In the genomic region with DNA sequence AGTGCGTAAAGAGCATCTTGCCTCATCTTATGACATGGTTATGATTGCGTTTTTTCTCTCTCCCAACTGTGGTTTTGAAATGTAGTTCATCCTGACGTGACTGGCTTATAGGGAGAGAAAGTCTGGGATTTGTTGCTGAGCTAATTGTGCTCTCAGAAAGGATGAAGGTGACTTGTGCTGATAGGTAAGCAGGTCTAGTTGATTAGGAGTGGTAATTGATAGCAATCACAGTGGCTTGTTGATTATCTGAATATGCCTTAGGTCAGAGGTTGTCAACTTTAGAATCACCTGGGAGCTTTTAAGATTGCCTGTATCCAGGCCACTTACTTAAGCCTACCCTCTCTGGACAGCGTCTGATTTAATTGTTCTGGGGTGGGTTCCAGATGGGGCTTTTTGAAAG, we compare ENCODE assay signal across 15 cellular contexts.
A peak's percentile ranks its signal among the peaks of the same experiment; 100 is the strongest.
DNase-seq lines count a peak whose midpoint lies in the region; ATAC-seq and TF ChIP-seq lines count a peak whose summit lies in the region.
"Had no signal": no experiment of that assay in that cellular context is flagged by ENCODE, and none has a peak within 500 bp of the region (broad histone marks: within the 10 kb centered on the region; RNA-seq: fewer than 3 reads in every experiment).

No MANE protein-coding gene starts in this region.

- no peak overlapping the region for H3K27ac Mint-ChIP-seq in endodermal cell
- no peak overlapping the region for H3K27ac Mint-ChIP-seq in neural progenitor cell
- H3K27ac Mint-ChIP-seq: CD4-positive, alpha-beta T cell had no signal

- H3K4me1 ChIP-seq in endodermal cell (ENCODE audit: control insufficient read depth, insufficient read depth, low read length) (peaks cover 7% of the 10 kb centered on the region), neural progenitor cell (peaks cover 62% of the 10 kb centered on the region)
- H3K4me1 ChIP-seq: A549, Caco-2 had no signal

- peaks cover 98% of the 10 kb centered on the region for H4K20me1 ChIP-seq in neural progenitor cell (ENCODE audit: low read depth)

- H3K36me3 Mint-ChIP-seq in endodermal cell (ENCODE audit: low read depth) (peaks cover 2% of the 10 kb centered on the region), neural progenitor cell (peaks cover 37% of the 10 kb centered on the region)

- peaks cover 34% of the 10 kb centered on the region for H3K4me1 Mint-ChIP-seq in endodermal cell
- peaks cover 64% of the 10 kb centered on the region for H3K4me1 Mint-ChIP-seq in neural progenitor cell

- H3K79me2 ChIP-seq in neural progenitor cell (ENCODE audit: low read depth): peaks cover 98% of the 10 kb centered on the region

- H3K27ac ChIP-seq in endodermal cell (ENCODE audit: low read depth, low read length) (no peak overlapping the region), neural progenitor cell (no peak overlapping the region)
- H3K27ac ChIP-seq: 22Rv1, A549, C4-2B, GM23248 had no signal

- H3K9me3 Mint-ChIP-seq in endodermal cell: no peaks in the 10 kb centered on the region
- peaks cover 2% of the 10 kb centered on the region for H3K9me3 Mint-ChIP-seq in neural progenitor cell
- H3K9me3 Mint-ChIP-seq: CD4-positive, alpha-beta T cell had no signal

- H3K9ac ChIP-seq in endodermal cell (ENCODE audit: extremely low read depth, low read length, poor library complexity, severe bottlenecking) (no peak overlapping the region), neural progenitor cell (no peak overlapping the region)
- H3K9ac ChIP-seq: GM23248 had no signal

- WGBS in endodermal cell (ENCODE audit: insufficient coverage in 1 of 2, insufficient read length in 1 of 2), 2 experiments: 77 to 100% methylated on average over 2 to 4 of the region's 4 CpGs

- no peaks in the 10 kb centered on the region for H3K9me3 ChIP-seq in endodermal cell (ENCODE audit: control insufficient read depth, low read length)
- no peaks in the 10 kb centered on the region for H3K9me3 ChIP-seq in neural progenitor cell (ENCODE audit: low read depth)
- H3K9me3 ChIP-seq: A549, Caco-2, HAP-1 had no signal

- H2AFZ ChIP-seq in neural progenitor cell (replicated peaks): no peak overlapping the region
- H2AFZ ChIP-seq: GM23248 had no signal

- no peaks in the 10 kb centered on the region for H3K27me3 ChIP-seq in endodermal cell (ENCODE audit: control insufficient read depth, insufficient read depth, low read length, poor library complexity, severe bottlenecking)
- no peaks in the 10 kb centered on the region for H3K27me3 ChIP-seq in neural progenitor cell

- H3K36me3 ChIP-seq in endodermal cell (ENCODE audit: control insufficient read depth, insufficient read depth, low read length): no peaks in the 10 kb centered on the region
- no peaks in the 10 kb centered on the region for H3K36me3 ChIP-seq in neural progenitor cell
- H3K36me3 ChIP-seq: HAP-1 had no signal

- intact Hi-C loops in sciatic nerve (cut with DNase I): no loop called here

- DNase-seq in NCI-H1417 (lab: John Stamatoyannopoulos, UW): peak in 2 of 3 experiments; percentile 46 to 48
- DNase-seq in NCI-H1417 treated with DMSO at 0.1 percent for 48 hours (lab: John Stamatoyannopoulos, UW): no peak
- DNase-seq in NCI-H69 (lab: John Stamatoyannopoulos, UW): peak; percentile 62
- no peak for DNase-seq in endodermal cell
- no peak for DNase-seq in neural progenitor cell (ENCODE audit: low spot score)
- DNase-seq in sciatic nerve (ENCODE audit: low spot score): no peak
- DNase-seq in NCI-H1436 treated with DMSO at 0.1 percent for 48 hours (lab: John Stamatoyannopoulos, UW): no peak
- DNase-seq: AML-193; Caco-2; CD4-positive, alpha-beta T cell; GM23248 had no signal

- no peak for TF ChIP-seq CTCF in endodermal cell (conservative IDR thresholded peaks at IDR 0.05)
- no peak for TF ChIP-seq CTCF in neural progenitor cell (IDR thresholded peaks at IDR 0.05)

- H3F3A ChIP-seq in neural progenitor cell (ENCODE audit: low read depth): peaks cover 52% of the 10 kb centered on the region

- H3K4me3 ChIP-seq in endodermal cell (ENCODE audit: low read length) (peak overlapping the region; percentile 53), neural progenitor cell (no peak overlapping the region)
- H3K4me3 ChIP-seq: A549, GM23248, HAP-1 had no signal

- H3K4me3 Mint-ChIP-seq in endodermal cell: no peak overlapping the region
- H3K4me3 Mint-ChIP-seq in neural progenitor cell: no peak overlapping the region
- H3K4me3 Mint-ChIP-seq: CD4-positive, alpha-beta T cell had no signal

- no peaks in the 10 kb centered on the region for H3K27me3 Mint-ChIP-seq in endodermal cell (ENCODE audit: insufficient read depth)
- H3K27me3 Mint-ChIP-seq in neural progenitor cell (ENCODE audit: insufficient read depth, low read depth): peaks cover 2% of the 10 kb centered on the region
- H3K27me3 Mint-ChIP-seq: CD4-positive, alpha-beta T cell had no signal

- ATAC-seq in sciatic nerve: no peak
- ATAC-seq: A549 had no signal

- no peak overlapping the region for H3K4me2 ChIP-seq in neural progenitor cell
- H3K4me2 ChIP-seq: A549 had no signal

Comparison
In these comparisons a context has a peak if more than half of its experiments do, and no peak if none do; other contexts are left out.
1. DNase-seq: peak in NCI-H1417 (2 of 3) and NCI-H69 (single experiment); none in NCI-H1417 treated with DMSO at 0.1 percent for 48 hours (single experiment), endodermal cell (single experiment), neural progenitor cell (single experiment), sciatic nerve (single experiment) and NCI-H1436 treated with DMSO at 0.1 percent for 48 hours (single experiment).